1 cellular context compared by ENCODE assay signal in genomic region chr10:102814873-102815661, GRCh38.
TF ChIP-seq lines count a peak whose summit lies in the region.

No MANE protein-coding gene starts in this region.

TF ChIP-seq in HepG2, 621 proteins besides CTCF, POLR2A, EP300 and RAD21 (continues in another document):
- TF ChIP-seq ATF7-NPFF (CRISPR knock-in tag; IDR thresholded peaks at IDR 0.05; ENCODE audit: low read depth) = no peak; the same call in 1 of the 2 replicates
- peak; percentile 84; the same call in 1 of the 2 replicates for TF ChIP-seq FOXJ3 (CRISPR knock-in tag; IDR thresholded peaks at IDR 0.05; ENCODE audit: borderline replicate concordance)
- TF ChIP-seq ZNF547 (CRISPR knock-in tag; IDR thresholded peaks at IDR 0.05) = 0 out of 2 replicates have a peak, but pooled peaks have one; percentile 23
- TF ChIP-seq HOXA5 (CRISPR knock-in tag; IDR thresholded peaks at IDR 0.05) = 0 out of 2 replicates have a peak, but pooled peaks have one; percentile 60
- TF ChIP-seq AGO1 (IDR thresholded peaks at IDR 0.05; ENCODE audit: low read depth, low read length, poor library complexity, severe bottlenecking) = no peak
- TF ChIP-seq ZNF687 (CRISPR knock-in tag; IDR thresholded peaks at IDR 0.05) = peak; percentile 93
- TF ChIP-seq PAF1 (CRISPR knock-in tag; IDR thresholded peaks at IDR 0.05) = no peak
- TF ChIP-seq SPEN (CRISPR knock-in tag; IDR thresholded peaks at IDR 0.05; ENCODE audit: low read depth) = peak; percentile 65; the same call in 1 of the 2 replicates
- peak; percentile 38; the same call in 1 of the 2 replicates for TF ChIP-seq ZNF281 (CRISPR knock-in tag; IDR thresholded peaks at IDR 0.05; ENCODE audit: borderline replicate concordance)
- TF ChIP-seq ZNF530 (CRISPR knock-in tag; IDR thresholded peaks at IDR 0.05; ENCODE audit: low read depth) = 0 out of 2 replicates have a peak, but pooled peaks have one; percentile 29
- 0 out of 2 replicates have a peak, but pooled peaks have one; percentile 40 for TF ChIP-seq ZNF205 (CRISPR knock-in tag; IDR thresholded peaks at IDR 0.05)
- peak; percentile 67 for TF ChIP-seq ZFP91 (CRISPR knock-in tag; IDR thresholded peaks at IDR 0.05; ENCODE audit: borderline replicate concordance)
- TF ChIP-seq ETV5 (CRISPR knock-in tag; IDR thresholded peaks at IDR 0.05; ENCODE audit: borderline replicate concordance) = peak; percentile 12; the same call in 1 of the 2 replicates
- TF ChIP-seq THAP7 (CRISPR knock-in tag; IDR thresholded peaks at IDR 0.05) = peak; percentile 32; the same call in 1 of the 2 replicates
- no peak; the same call in 1 of the 2 replicates for TF ChIP-seq ZNF780A (CRISPR knock-in tag; IDR thresholded peaks at IDR 0.05)
- 0 out of 2 replicates have a peak, but pooled peaks have one; percentile 10 for TF ChIP-seq ZNF143 (CRISPR knock-in tag; IDR thresholded peaks at IDR 0.05)
- TF ChIP-seq ZNF616 (CRISPR knock-in tag; IDR thresholded peaks at IDR 0.05; ENCODE audit: low read depth) = 0 out of 2 replicates have a peak, but pooled peaks have one; percentile 28
- TF ChIP-seq CBX2 (IDR thresholded peaks at IDR 0.05; ENCODE audit: low read depth, low read length) = no peak
- TF ChIP-seq CBX2 (CRISPR knock-in tag; IDR thresholded peaks at IDR 0.05; ENCODE audit: low read depth) = no peak
- peak; percentile 89 for TF ChIP-seq ZSCAN9 (CRISPR knock-in tag; IDR thresholded peaks at IDR 0.05; ENCODE audit: borderline replicate concordance)
- TF ChIP-seq ZBTB25 (CRISPR knock-in tag; IDR thresholded peaks at IDR 0.05) = 0 out of 2 replicates have a peak, but pooled peaks have one; percentile 46
- TF ChIP-seq IRF2 (CRISPR knock-in tag; IDR thresholded peaks at IDR 0.05) = peak; percentile 53; the same call in 1 of the 2 replicates
- TF ChIP-seq FOXO1 (CRISPR knock-in tag; IDR thresholded peaks at IDR 0.05) = peak; percentile 85
- TF ChIP-seq MEF2D (CRISPR knock-in tag; IDR thresholded peaks at IDR 0.05) = 0 out of 2 replicates have a peak, but pooled peaks have one; percentile 37
- TF ChIP-seq GLI4 (CRISPR knock-in tag; IDR thresholded peaks at IDR 0.05; ENCODE audit: borderline replicate concordance) = peak; percentile 57; the same call in 1 of the 2 replicates
- no peak for TF ChIP-seq PREB (CRISPR knock-in tag; IDR thresholded peaks at IDR 0.05)
- TF ChIP-seq AHR (CRISPR knock-in tag; IDR thresholded peaks at IDR 0.05) = no peak
- TF ChIP-seq ARID5B (CRISPR knock-in tag; IDR thresholded peaks at IDR 0.05) = peak; percentile 91
- TF ChIP-seq ZBTB10 (CRISPR knock-in tag; IDR thresholded peaks at IDR 0.05; ENCODE audit: borderline replicate concordance) = peak; percentile 44; the same call in 1 of the 2 replicates
- peak; percentile 8; the same call in 1 of the 2 replicates for TF ChIP-seq ARNT2 (CRISPR knock-in tag; IDR thresholded peaks at IDR 0.05; ENCODE audit: low read depth)
- TF ChIP-seq HMGXB4 (CRISPR knock-in tag; IDR thresholded peaks at IDR 0.05; ENCODE audit: borderline replicate concordance in 1 of 2, low read depth in 1 of 2) = peak; percentile 41 to 55; a peak in 3 of 4 replicates
- peak; percentile 52 for TF ChIP-seq MTA1 (CRISPR knock-in tag; IDR thresholded peaks at IDR 0.05; ENCODE audit: borderline replicate concordance)
